In the genomic region with DNA sequence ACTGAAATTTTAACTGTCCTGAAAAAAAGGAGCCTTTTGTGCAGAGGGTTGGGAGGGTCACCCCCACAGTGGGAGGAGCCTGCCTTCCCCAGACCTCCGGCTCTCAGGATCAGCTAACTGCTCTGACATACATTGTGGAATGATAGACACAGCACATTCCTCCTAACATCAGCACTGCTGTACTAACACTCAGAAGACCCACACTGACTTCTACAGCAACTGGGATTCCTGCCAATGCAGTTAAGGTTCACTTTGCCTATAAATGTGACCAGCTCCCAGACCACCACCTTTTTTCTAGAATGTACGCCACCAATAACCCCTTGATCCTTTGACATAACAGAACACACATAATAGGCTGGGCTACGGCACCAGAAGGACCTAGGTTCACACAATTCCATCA, we compare ENCODE assay signal across 25 cellular contexts.
DNase-seq lines count a peak whose midpoint lies in the region; ATAC-seq lines count a peak whose summit lies in the region.
"Had no signal": no experiment of that assay in that cellular context is flagged by ENCODE, and none has a peak within 500 bp of the region (broad histone marks: within the 10 kb centered on the region; RNA-seq: fewer than 3 reads in every experiment).

No MANE protein-coding gene starts in this region.

- peak; percentile 34 for DNase-seq in ELF-1 (ENCODE audit: low read depth, low spot score)
- peak; percentile 22 for DNase-seq in OCI-M1 (lab: John Stamatoyannopoulos, UW)
- DNase-seq in foreskin melanocyte = peak; percentile 61
- DNase-seq in retina = peak; percentile 33
- no peak for DNase-seq in stimulated activated naive CD4-positive, alpha-beta T cell treated with Interleukin-2 at 50 U/mL for 16 hours (lab: John Stamatoyannopoulos, UW)
- DNase-seq: activated CD4-positive, alpha-beta T cell treated with anti-CD3 and anti-CD28 coated beads for 4 hours; activated gamma-delta T cell treated with Interleukin-2 at 50 U/mL for 16 hours; activated naive CD8-positive, alpha-beta T cell treated with anti-CD3 and anti-CD28 coated beads, Interleukin-2, amount 50 U/mL, for 24 hours; activated T-cell treated with anti-CD3 and anti-CD28 coated beads, Interleukin-2, amount 50 U/mL, for 4 hours; GOT3; KBM-7; MG63; midbrain; naive thymus-derived CD8-positive, alpha-beta T cell; NCI-H1105 treated with DMSO at 0.1 percent for 48 hours; NCI-H2029; NCI-H226; NCI-H774; SK-N-SH; stimulated activated CD4-positive, alpha-beta T cell treated with anti-CD3 and anti-CD28 coated beads, Interleukin-1b, Interleukin-23, amount 100 ng/mL, for 48 hours; stimulated activated CD8-positive, alpha-beta memory T cell treated with anti-CD3 and anti-CD28 coated beads, Interleukin-4, amount 100 ng/mL, for 48 hours; T-helper 2 cell; trophoblast cell had no signal

- no peak for ATAC-seq in HG03571 (IDR thresholded peaks at IDR 0.05; ENCODE audit: unreplicated experiment)
- ATAC-seq in HG03039 (IDR thresholded peaks at IDR 0.05; ENCODE audit: unreplicated experiment) = no peak
- ATAC-seq: activated naive CD8-positive, alpha-beta T cell treated with anti-CD3 and anti-CD28 coated beads, Interleukin-2, amount 50 U/mL, for 24 hours; activated T-cell treated with anti-CD3 and anti-CD28 coated beads, Interleukin-2, amount 50 U/mL, for 4 hours; naive thymus-derived CD8-positive, alpha-beta T cell had no signal
